In genomic region chr15:52678036-52678467, GRCh38 we compare ENCODE assay signal across 1 cellular context.
TF ChIP-seq lines count a peak whose summit lies in the region.

No MANE protein-coding gene starts in this region.

TF ChIP-seq in GM12878, 131 proteins besides CTCF, POLR2A, EP300 and RAD21 (continued from another document and continues in another):
- TF ChIP-seq NR2C1 (IDR thresholded peaks at IDR 0.05) (no peak), ZBTB4 (CRISPR knock-in tag; IDR thresholded peaks at IDR 0.05) (no peak), SIN3A (IDR thresholded peaks at IDR 0.05; ENCODE audit: low read depth, low read length) (0 out of 2 replicates have a peak, but pooled peaks have one; percentile 39), NR2C2 (IDR thresholded peaks at IDR 0.05; ENCODE audit: borderline replicate concordance, control insufficient read depth, insufficient read length, low read depth) (no peak), CEBPB (IDR thresholded peaks at IDR 0.05; ENCODE audit: borderline replicate concordance in 1 of 2, low read depth in 2 of 2, low read length in 2 of 2) (no peak), HDGF (IDR thresholded peaks at IDR 0.05) (no peak), RELA (IDR thresholded peaks at IDR 0.05; ENCODE audit: borderline replicate concordance, partially characterized antibody) (no peak), PML (IDR thresholded peaks at IDR 0.05; ENCODE audit: low read length) (no peak), STAT3 (IDR thresholded peaks at IDR 0.05; ENCODE audit: low read depth, low read length) (no peak), CHD2 (IDR thresholded peaks at IDR 0.05; ENCODE audit: borderline replicate concordance, low read depth, low read length) (0 out of 2 replicates have a peak, but pooled peaks have one; percentile 55), MYB (IDR thresholded peaks at IDR 0.05; ENCODE audit: borderline replicate concordance, low read depth, low read length) (no peak), USF1 (IDR thresholded peaks at IDR 0.05; ENCODE audit: borderline replicate concordance, extremely low read length, insufficient read depth, low read depth, low read length) (no peak), TCF7 (IDR thresholded peaks at IDR 0.05; ENCODE audit: borderline replicate concordance) (no peak), SKIL (IDR thresholded peaks at IDR 0.05; ENCODE audit: low read depth, poor library complexity, severe bottlenecking) (peak; percentile 48), MEF2B (IDR thresholded peaks at IDR 0.05; ENCODE audit: partially characterized antibody, poor library complexity, severe bottlenecking) (no peak), SMC3 (IDR thresholded peaks at IDR 0.05; ENCODE audit: borderline replicate concordance, low read length) (0 out of 2 replicates have a peak, but pooled peaks have one; percentile 22), BCLAF1 (IDR thresholded peaks at IDR 0.05) (no peak), ATF3 (IDR thresholded peaks at IDR 0.05; ENCODE audit: borderline replicate concordance, extremely low read depth, low read depth, low read length) (no peak), HCFC1 (IDR thresholded peaks at IDR 0.05; ENCODE audit: low read length) (no peak), KLF5 (IDR thresholded peaks at IDR 0.05; ENCODE audit: partially characterized antibody) (no peak), ZNF622 (IDR thresholded peaks at IDR 0.05) (no peak), TAF1 (IDR thresholded peaks at IDR 0.05; ENCODE audit: borderline replicate concordance, low read depth, low read length) (no peak), SMAD1 (IDR thresholded peaks at IDR 0.05; ENCODE audit: low read depth, partially characterized antibody) (no peak), RUNX3 (IDR thresholded peaks at IDR 0.05; ENCODE audit: low read length) (peak; percentile 36)
- TF ChIP-seq, protein P1, sequence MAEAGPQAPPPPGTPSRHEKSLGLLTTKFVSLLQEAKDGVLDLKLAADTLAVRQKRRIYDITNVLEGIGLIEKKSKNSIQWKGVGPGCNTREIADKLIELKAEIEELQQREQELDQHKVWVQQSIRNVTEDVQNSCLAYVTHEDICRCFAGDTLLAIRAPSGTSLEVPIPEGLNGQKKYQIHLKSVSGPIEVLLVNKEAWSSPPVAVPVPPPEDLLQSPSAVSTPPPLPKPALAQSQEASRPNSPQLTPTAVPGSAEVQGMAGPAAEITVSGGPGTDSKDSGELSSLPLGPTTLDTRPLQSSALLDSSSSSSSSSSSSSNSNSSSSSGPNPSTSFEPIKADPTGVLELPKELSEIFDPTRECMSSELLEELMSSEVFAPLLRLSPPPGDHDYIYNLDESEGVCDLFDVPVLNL (IDR thresholded peaks at IDR 0.05; ENCODE audit: low read depth, low read length), result no peak
- TF ChIP-seq, protein P2, sequence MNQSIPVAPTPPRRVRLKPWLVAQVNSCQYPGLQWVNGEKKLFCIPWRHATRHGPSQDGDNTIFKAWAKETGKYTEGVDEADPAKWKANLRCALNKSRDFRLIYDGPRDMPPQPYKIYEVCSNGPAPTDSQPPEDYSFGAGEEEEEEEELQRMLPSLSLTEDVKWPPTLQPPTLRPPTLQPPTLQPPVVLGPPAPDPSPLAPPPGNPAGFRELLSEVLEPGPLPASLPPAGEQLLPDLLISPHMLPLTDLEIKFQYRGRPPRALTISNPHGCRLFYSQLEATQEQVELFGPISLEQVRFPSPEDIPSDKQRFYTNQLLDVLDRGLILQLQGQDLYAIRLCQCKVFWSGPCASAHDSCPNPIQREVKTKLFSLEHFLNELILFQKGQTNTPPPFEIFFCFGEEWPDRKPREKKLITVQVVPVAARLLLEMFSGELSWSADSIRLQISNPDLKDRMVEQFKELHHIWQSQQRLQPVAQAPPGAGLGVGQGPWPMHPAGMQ (IDR thresholded peaks at IDR 0.05; ENCODE audit: borderline replicate concordance), result no peak
- TF ChIP-seq, protein P3, sequence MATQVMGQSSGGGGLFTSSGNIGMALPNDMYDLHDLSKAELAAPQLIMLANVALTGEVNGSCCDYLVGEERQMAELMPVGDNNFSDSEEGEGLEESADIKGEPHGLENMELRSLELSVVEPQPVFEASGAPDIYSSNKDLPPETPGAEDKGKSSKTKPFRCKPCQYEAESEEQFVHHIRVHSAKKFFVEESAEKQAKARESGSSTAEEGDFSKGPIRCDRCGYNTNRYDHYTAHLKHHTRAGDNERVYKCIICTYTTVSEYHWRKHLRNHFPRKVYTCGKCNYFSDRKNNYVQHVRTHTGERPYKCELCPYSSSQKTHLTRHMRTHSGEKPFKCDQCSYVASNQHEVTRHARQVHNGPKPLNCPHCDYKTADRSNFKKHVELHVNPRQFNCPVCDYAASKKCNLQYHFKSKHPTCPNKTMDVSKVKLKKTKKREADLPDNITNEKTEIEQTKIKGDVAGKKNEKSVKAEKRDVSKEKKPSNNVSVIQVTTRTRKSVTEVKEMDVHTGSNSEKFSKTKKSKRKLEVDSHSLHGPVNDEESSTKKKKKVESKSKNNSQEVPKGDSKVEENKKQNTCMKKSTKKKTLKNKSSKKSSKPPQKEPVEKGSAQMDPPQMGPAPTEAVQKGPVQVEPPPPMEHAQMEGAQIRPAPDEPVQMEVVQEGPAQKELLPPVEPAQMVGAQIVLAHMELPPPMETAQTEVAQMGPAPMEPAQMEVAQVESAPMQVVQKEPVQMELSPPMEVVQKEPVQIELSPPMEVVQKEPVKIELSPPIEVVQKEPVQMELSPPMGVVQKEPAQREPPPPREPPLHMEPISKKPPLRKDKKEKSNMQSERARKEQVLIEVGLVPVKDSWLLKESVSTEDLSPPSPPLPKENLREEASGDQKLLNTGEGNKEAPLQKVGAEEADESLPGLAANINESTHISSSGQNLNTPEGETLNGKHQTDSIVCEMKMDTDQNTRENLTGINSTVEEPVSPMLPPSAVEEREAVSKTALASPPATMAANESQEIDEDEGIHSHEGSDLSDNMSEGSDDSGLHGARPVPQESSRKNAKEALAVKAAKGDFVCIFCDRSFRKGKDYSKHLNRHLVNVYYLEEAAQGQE (IDR thresholded peaks at IDR 0.05; ENCODE audit: low read depth, low read length), result no peak
- TF ChIP-seq, protein P4, sequence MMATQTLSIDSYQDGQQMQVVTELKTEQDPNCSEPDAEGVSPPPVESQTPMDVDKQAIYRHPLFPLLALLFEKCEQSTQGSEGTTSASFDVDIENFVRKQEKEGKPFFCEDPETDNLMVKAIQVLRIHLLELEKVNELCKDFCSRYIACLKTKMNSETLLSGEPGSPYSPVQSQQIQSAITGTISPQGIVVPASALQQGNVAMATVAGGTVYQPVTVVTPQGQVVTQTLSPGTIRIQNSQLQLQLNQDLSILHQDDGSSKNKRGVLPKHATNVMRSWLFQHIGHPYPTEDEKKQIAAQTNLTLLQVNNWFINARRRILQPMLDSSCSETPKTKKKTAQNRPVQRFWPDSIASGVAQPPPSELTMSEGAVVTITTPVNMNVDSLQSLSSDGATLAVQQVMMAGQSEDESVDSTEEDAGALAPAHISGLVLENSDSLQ (IDR thresholded peaks at IDR 0.05), result no peak
- TF ChIP-seq, protein P5, sequence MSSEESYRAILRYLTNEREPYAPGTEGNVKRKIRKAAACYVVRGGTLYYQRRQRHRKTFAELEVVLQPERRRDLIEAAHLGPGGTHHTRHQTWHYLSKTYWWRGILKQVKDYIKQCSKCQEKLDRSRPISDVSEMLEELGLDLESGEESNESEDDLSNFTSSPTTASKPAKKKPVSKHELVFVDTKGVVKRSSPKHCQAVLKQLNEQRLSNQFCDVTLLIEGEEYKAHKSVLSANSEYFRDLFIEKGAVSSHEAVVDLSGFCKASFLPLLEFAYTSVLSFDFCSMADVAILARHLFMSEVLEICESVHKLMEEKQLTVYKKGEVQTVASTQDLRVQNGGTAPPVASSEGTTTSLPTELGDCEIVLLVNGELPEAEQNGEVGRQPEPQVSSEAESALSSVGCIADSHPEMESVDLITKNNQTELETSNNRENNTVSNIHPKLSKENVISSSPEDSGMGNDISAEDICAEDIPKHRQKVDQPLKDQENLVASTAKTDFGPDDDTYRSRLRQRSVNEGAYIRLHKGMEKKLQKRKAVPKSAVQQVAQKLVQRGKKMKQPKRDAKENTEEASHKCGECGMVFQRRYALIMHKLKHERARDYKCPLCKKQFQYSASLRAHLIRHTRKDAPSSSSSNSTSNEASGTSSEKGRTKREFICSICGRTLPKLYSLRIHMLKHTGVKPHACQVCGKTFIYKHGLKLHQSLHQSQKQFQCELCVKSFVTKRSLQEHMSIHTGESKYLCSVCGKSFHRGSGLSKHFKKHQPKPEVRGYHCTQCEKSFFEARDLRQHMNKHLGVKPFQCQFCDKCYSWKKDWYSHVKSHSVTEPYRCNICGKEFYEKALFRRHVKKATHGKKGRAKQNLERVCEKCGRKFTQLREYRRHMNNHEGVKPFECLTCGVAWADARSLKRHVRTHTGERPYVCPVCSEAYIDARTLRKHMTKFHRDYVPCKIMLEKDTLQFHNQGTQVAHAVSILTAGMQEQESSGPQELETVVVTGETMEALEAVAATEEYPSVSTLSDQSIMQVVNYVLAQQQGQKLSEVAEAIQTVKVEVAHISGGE (CRISPR knock-in tag; IDR thresholded peaks at IDR 0.05), result no peak
